8 cellular contexts compared by ENCODE assay signal in genomic region chr1:54888080-54888733, GRCh38. TPM values are rescaled to one million over a fixed set of nuclear protein-coding genes. Genes with fewer than 3 reads are reported as not detected.
DNase-seq lines count a peak whose midpoint lies in the region; ATAC-seq, FAIRE-seq and TF ChIP-seq lines count a peak whose summit lies in the region.

No MANE protein-coding gene starts in this region.

- peak overlapping the region; percentile 97 for H2AFZ ChIP-seq in DND-41 (ENCODE audit: low read depth, low read length)

- H3K27me3 ChIP-seq in DND-41 (ENCODE audit: insufficient read depth, low read length, poor library complexity) = no peaks in the 10 kb centered on the region
- H3K27me3 ChIP-seq in bronchial epithelial cell (ENCODE audit: control insufficient read depth, insufficient read depth, low read length) = no peaks in the 10 kb centered on the region

- no peak for TF ChIP-seq CTCF in DND-41 (IDR thresholded peaks at IDR 0.05; ENCODE audit: borderline replicate concordance, extremely low read depth, low read length, poor library complexity, severe bottlenecking)
- TF ChIP-seq CTCF in bronchial epithelial cell (IDR thresholded peaks at IDR 0.05; ENCODE audit: insufficient read depth, low read length, severe bottlenecking) = no peak

- H3K9me3 Mint-ChIP-seq in naive thymus-derived CD8-positive, alpha-beta T cell = no peaks in the 10 kb centered on the region

- peak overlapping the region; percentile 89 for H3K9ac ChIP-seq in DND-41 (ENCODE audit: low read depth, low read length)

- peaks cover 15 to 30% (median 27%) of the 10 kb centered on the region in 5 donors for H3K27me3 Mint-ChIP-seq in naive thymus-derived CD8-positive, alpha-beta T cell

- peaks cover 33% of the 10 kb centered on the region for H4K20me1 ChIP-seq in DND-41 (ENCODE audit: insufficient read depth, low read length)

- peaks cover 43% of the 10 kb centered on the region for H3K79me2 ChIP-seq in DND-41 (ENCODE audit: insufficient read depth, low read length)

- H3K27ac Mint-ChIP-seq in naive thymus-derived CD8-positive, alpha-beta T cell = peak overlapping the region in 2 of 10 donors; percentile 1 to 63

- H3K36me3 ChIP-seq in DND-41 (ENCODE audit: insufficient read depth, low read length) (peaks cover 32% of the 10 kb centered on the region), bronchial epithelial cell (ENCODE audit: control insufficient read depth, insufficient read depth, low read length) (peaks cover 16% of the 10 kb centered on the region)

- ATAC-seq in DND-41 (ENCODE audit: insufficient read depth, low read depth) (no peak), GM21717 (IDR thresholded peaks at IDR 0.05; ENCODE audit: unreplicated experiment) (no peak), esophagus mucosa (no peak)
- ATAC-seq in naive thymus-derived CD8-positive, alpha-beta T cell = no peak

- DNase-seq in DND-41 (no peak), NCI-H146 (lab: John Stamatoyannopoulos, UW) (peak; percentile 67), bronchial epithelial cell (ENCODE audit: low read depth) (peak; percentile 27), activated gamma-delta T cell treated with Interleukin-2 at 50 U/mL for 16 hours (no peak)
- no peak for DNase-seq in naive thymus-derived CD8-positive, alpha-beta T cell
- no peak for DNase-seq in stimulated activated CD4-positive, alpha-beta T cell treated with anti-CD3 and anti-CD28 coated beads, Interleukin-4, amount 100 ng/mL, for 1 hour

- POLR2A ChIA-PET in naive thymus-derived CD8-positive, alpha-beta T cell (lab: Charles Lee) = no interaction called here

- H3K4me1 Mint-ChIP-seq in naive thymus-derived CD8-positive, alpha-beta T cell = peaks cover 13 to 30% (median 18%) of the 10 kb centered on the region in 4 donors

- H3K4me3 ChIP-seq in DND-41 (ENCODE audit: low read depth in 1 of 2, low read length in 2 of 2) = peak overlapping the region in 1 of 2 experiments; percentile 97; a peak in 3 of 4 replicates
- H3K4me3 ChIP-seq in bronchial epithelial cell (ENCODE audit: low read depth, low read length) = no peak overlapping the region

- H3K36me3 Mint-ChIP-seq in naive thymus-derived CD8-positive, alpha-beta T cell = no peaks in the 10 kb centered on the region

- H3K27ac ChIP-seq in DND-41 (ENCODE audit: low read length) = peak overlapping the region; percentile 98

- H3K4me2 ChIP-seq in DND-41 (ENCODE audit: insufficient read depth, low read length) = peak overlapping the region; percentile 80

- FAIRE-seq in bronchial epithelial cell (lab: Jason Lieb, UNC) = no peak

- H3K9me3 ChIP-seq in DND-41 (ENCODE audit: insufficient read depth, low read length, severe bottlenecking) = no peaks in the 10 kb centered on the region

- H3K4me1 ChIP-seq in DND-41 (ENCODE audit: insufficient read depth, low read length) = peaks cover 43% of the 10 kb centered on the region

- H3K4me3 Mint-ChIP-seq in naive thymus-derived CD8-positive, alpha-beta T cell = peak overlapping the region; percentile 26 to 97 (median 84)

RNA-seq across cellular contexts. Expression of gene DHCR24, which starts 1.2 kb away (rescaled TPM):
- total RNA-seq in bronchial epithelial cell = 118 and 212 TPM in 2 replicates
- 1 to 10 TPM; 4.0 to 4.2 TPM for total RNA-seq in naive thymus-derived CD8-positive, alpha-beta T cell
- 1 to 10 TPM; 1.8 to 3.4 (median 3.4) TPM for polyA plus RNA-seq in naive thymus-derived CD8-positive, alpha-beta T cell
- total RNA-seq in esophagus mucosa = 530 TPM

Comparison
In these comparisons a context has a peak if more than half of its experiments do, and no peak if none do; other contexts are left out.
1. DNase-seq: peak in NCI-H146 (single experiment) and bronchial epithelial cell (single experiment); none in DND-41 (single experiment), naive thymus-derived CD8-positive, alpha-beta T cell (0 of 10), stimulated activated CD4-positive, alpha-beta T cell treated with anti-CD3 and anti-CD28 coated beads, Interleukin-4, amount 100 ng/mL, for 1 hour (single experiment) and activated gamma-delta T cell treated with Interleukin-2 at 50 U/mL for 16 hours (single experiment).
2. RNA of gene DHCR24, which starts 1.2 kb away (total RNA-seq): 530 TPM in esophagus mucosa (single experiment) and 118 to 212 TPM in bronchial epithelial cell; 4.0 to 4.2 TPM in naive thymus-derived CD8-positive, alpha-beta T cell; every median in the first group is over 10 times any median in the second.